In genomic region chr17:16589097-16589969, GRCh38 we compare ENCODE assay signal across 8 cellular contexts. TPM values are rescaled to one million over a fixed set of nuclear protein-coding genes. Genes with fewer than 3 reads are reported as not detected.
DNase-seq lines count a peak whose midpoint lies in the region; ATAC-seq and TF ChIP-seq lines count a peak whose summit lies in the region.

No MANE protein-coding gene starts in this region.

- no peaks in the 10 kb centered on the region for H3K9me3 ChIP-seq in aorta (ENCODE audit: control insufficient read depth, low read length)

- peak; percentile 100 for TF ChIP-seq CTCF in GM10266 (IDR thresholded peaks at IDR 0.05; ENCODE audit: control insufficient read depth, insufficient read depth, low read depth, missing control alignments)

- peak overlapping the region; percentile 35 to 84 for H3K4me3 ChIP-seq in aorta (ENCODE audit: low read length in 2 of 2)

- no peaks in the 10 kb centered on the region for H3K27me3 ChIP-seq in aorta (ENCODE audit: control insufficient read depth in 1 of 2, insufficient read depth in 2 of 2, low read length in 1 of 2)

- H3K4me1 ChIP-seq in aorta (ENCODE audit: control insufficient read depth in 1 of 2, insufficient read depth in 2 of 2, low read length in 2 of 2), result no peaks in the 10 kb centered on the region

- peak; percentile 83 for ATAC-seq in HG02943 (IDR thresholded peaks at IDR 0.05; ENCODE audit: low read depth, unreplicated experiment)
- ATAC-seq in aorta (ENCODE audit: low FRiP score), result peak; percentile 97

- H3K36me3 ChIP-seq in aorta (ENCODE audit: control insufficient read depth in 1 of 2, insufficient read depth in 2 of 2, low read length in 1 of 2), result no peaks in the 10 kb centered on the region

- WGBS in aorta, 2 donors, result 5 to 6% methylated on average over 50 to 53 of the region's 53 CpGs

- DNase-seq in GM10266 (ENCODE audit: extremely low spot score), result peak; percentile 92
- peak; percentile 16 for DNase-seq in NCI-H2029 treated with DMSO at 0.1 percent for 48 hours (lab: John Stamatoyannopoulos, UW)
- peak; percentile 90 for DNase-seq in T-helper 9 cell
- peak; percentile 96 for DNase-seq in astrocyte of the hippocampus (ENCODE audit: low read depth, low spot score)
- peak; percentile 73 to 84 for DNase-seq in hippocampal formation (lab: John Stamatoyannopoulos, UW)
- DNase-seq in renal cortical epithelial cell (ENCODE audit: low read depth), result peak; percentile 67
- peak; percentile 93 to 98 for DNase-seq in aorta

- intact Hi-C loops in aorta (cut with DNase I), result loop anchor here in 1 of 2 donors (1.0 to 10.0 kb wide), 2 partner anchors 52 to 135 kb away; no protein-coding TSS in a partner anchor

- H3K27ac ChIP-seq in aorta (ENCODE audit: low read depth in 1 of 2, low read length in 2 of 2), result peak overlapping the region in 1 of 2 donors; percentile 35

RNA-seq across cellular contexts. Expression of gene ZNF287, which starts 20.3 kb away (rescaled TPM):
- total RNA-seq in renal cortical epithelial cell (3.0 and 8.2 TPM in 2 replicates), aorta (1 to 10 TPM; 5.5 to 7.4 TPM)
- polyA plus RNA-seq in aorta, result 1 to 10 TPM; 2.1 to 4.9 TPM

Comparison
In these comparisons a context has a peak if more than half of its experiments do, and no peak if none do; other contexts are left out.
1. DNase-seq: peak in every context shown above with its lines; median percentile 96 in astrocyte of the hippocampus; 96 in aorta; 92 in GM10266; 90 in T-helper 9 cell; 78 in hippocampal formation; 67 in renal cortical epithelial cell; 16 in NCI-H2029 treated with DMSO at 0.1 percent for 48 hours.